In the genomic region with DNA sequence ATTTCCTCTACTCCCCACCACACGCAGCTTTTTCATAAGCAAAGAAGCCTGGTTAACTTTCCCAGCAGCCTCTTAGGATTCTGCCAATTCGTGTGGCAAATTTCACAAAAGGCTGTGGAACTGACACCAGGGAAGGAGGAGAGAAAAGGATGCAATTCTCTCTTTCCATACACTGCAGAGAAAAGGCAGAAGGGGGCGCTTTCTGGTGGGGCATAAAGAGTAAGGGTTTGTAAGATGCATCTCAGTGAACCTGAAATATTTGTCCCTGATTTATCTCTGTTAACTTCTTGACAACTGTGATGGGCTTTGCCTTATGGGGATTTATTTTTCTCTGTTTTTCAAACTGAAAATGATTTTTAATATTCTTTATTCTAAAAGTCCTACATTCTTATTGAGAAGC, we compare ENCODE assay signal across 11 cellular contexts. TPM values are rescaled to one million over a fixed set of nuclear protein-coding genes. Genes with fewer than 3 reads are reported as not detected.
DNase-seq lines count a peak whose midpoint lies in the region; ATAC-seq, FAIRE-seq and TF ChIP-seq lines count a peak whose summit lies in the region.
"Had no signal": no experiment of that assay in that cellular context is flagged by ENCODE, and none has a peak within 500 bp of the region (broad histone marks: within the 10 kb centered on the region; RNA-seq: fewer than 3 reads in every experiment).

No MANE protein-coding gene starts in this region.

- FAIRE-seq in D721Med (lab: Jason Lieb, UNC) (no peak), H1 (lab: Jason Lieb, UNC) (peak; percentile 74)

- ATAC-seq in GM19324 (IDR thresholded peaks at IDR 0.05; ENCODE audit: low FRiP score, unreplicated experiment) = no peak
- ATAC-seq: psoas muscle had no signal

- H3K4me1 ChIP-seq in A673 (ENCODE audit: insufficient read depth, low read length, poor library complexity, severe bottlenecking) (no peaks in the 10 kb centered on the region), H1 (replicated peaks in 1 of 4; ENCODE audit: control insufficient read depth in 3 of 4, insufficient read depth in 4 of 4, low read length in 3 of 4) (no peaks in the 10 kb centered on the region)
- H3K4me1 ChIP-seq: psoas muscle had no signal

- H4K8ac ChIP-seq in H1 (ENCODE audit: extremely low read depth, insufficient read depth, low read length) = no peak overlapping the region

- no peak overlapping the region for H2BK12ac ChIP-seq in H1 (ENCODE audit: low read depth, low read length)

- 6% methylated on average over 3 of the region's 3 CpGs; no CpG with 5 or more reads in 1 of the 2 experiments for WGBS in H1 (ENCODE audit: extremely low coverage in 1 of 2, insufficient coverage in 1 of 2, insufficient read length in 1 of 2, insufficient replicate concordance in 2 of 2, low coverage in 1 of 2, low lambda C conversion rate in 2 of 2, missing lambda C conversion rate in 1 of 2), 2 experiments

- H3K27me3 ChIP-seq in A673 (replicated peaks; ENCODE audit: insufficient read depth, low read depth, low read length, poor library complexity) = peaks cover 97% of the 10 kb centered on the region
- H3K27me3 ChIP-seq in H1 (replicated peaks in 1 of 4; ENCODE audit: control insufficient read depth in 3 of 4, extremely low read depth in 1 of 4, insufficient read depth in 3 of 4, low read length in 3 of 4) = no peaks in the 10 kb centered on the region; a peak in 1 of 7 replicates

- H2AK5ac ChIP-seq in H1 (ENCODE audit: low read depth, low read length) = no peak overlapping the region

- no peaks in the 10 kb centered on the region for H4K20me1 ChIP-seq in H1 (replicated peaks in 1 of 2; ENCODE audit: control insufficient read depth in 1 of 2, insufficient read depth in 2 of 2, low read length in 2 of 2)

- no peak overlapping the region for H3K4me2 ChIP-seq in H1 (ENCODE audit: insufficient read depth in 1 of 2, low read depth in 2 of 2, low read length in 2 of 2)

- TF ChIP-seq CTCF in A673 (conservative IDR thresholded peaks at IDR 0.05; ENCODE audit: low read depth, low read length) (peak; percentile 45), D721Med (IDR thresholded peaks at IDR 0.05; ENCODE audit: insufficient read depth, missing control alignments) (peak; percentile 19), H1 (IDR thresholded peaks at IDR 0.05; ENCODE audit: control extremely low read depth in 1 of 3, insufficient read depth in 1 of 3, low read depth in 1 of 3, low read length in 3 of 3) (peak in 2 of 3 experiments; percentile 72 to 80; a peak in 3 of 4 replicates)

- POLR2A ChIA-PET in A673 (lab: Charles Lee; ENCODE audit: low non-redundant PET) = no interaction called here
- POLR2A ChIA-PET in H1 (lab: Charles Lee; ENCODE audit: partially characterized antibody) = no interaction called here

- no peak overlapping the region for H3K56ac ChIP-seq in H1 (replicated peaks; ENCODE audit: insufficient read length, low read depth, low read length)

- H3K36me3 ChIP-seq in A673 (ENCODE audit: insufficient read depth, low read length, poor library complexity, severe bottlenecking) = no peaks in the 10 kb centered on the region
- H3K36me3 ChIP-seq in H1 (ENCODE audit: control insufficient read depth in 2 of 4, insufficient read depth in 4 of 4, low read length in 3 of 4) = no peaks in the 10 kb centered on the region

- no peak overlapping the region for H3K4ac ChIP-seq in H1 (replicated peaks; ENCODE audit: insufficient read length, low read depth, low read length)

- peak; percentile 70 to 83 for TF ChIP-seq RAD21 in H1 (IDR thresholded peaks at IDR 0.05 in 1 of 2, conservative IDR thresholded peaks at IDR 0.05 in 1 of 2; ENCODE audit: low read depth in 2 of 2, low read length in 2 of 2)

- no peak for TF ChIP-seq POLR2A in H1 (IDR thresholded peaks at IDR 0.05; ENCODE audit: control extremely low read depth in 1 of 2, low read depth in 2 of 2, low read length in 2 of 2)

- H4K91ac ChIP-seq in H1 (replicated peaks; ENCODE audit: insufficient read length, low read length) = no peak overlapping the region

- H3K4me3 ChIP-seq in A673 (ENCODE audit: low read depth, low read length, poor library complexity, severe bottlenecking) (no peak overlapping the region), H1 (ENCODE audit: extremely low read depth in 1 of 4, insufficient read depth in 2 of 4, low read depth in 3 of 4, low read length in 4 of 4) (no peak overlapping the region)
- H3K4me3 ChIP-seq: psoas muscle had no signal

- no peak overlapping the region for H3K14ac ChIP-seq in H1 (ENCODE audit: insufficient read length)

- no peak overlapping the region for H2BK15ac ChIP-seq in H1 (ENCODE audit: low read length)

- no peak overlapping the region for H2BK5ac ChIP-seq in H1 (ENCODE audit: low read depth, low read length)

- CTCF ChIA-PET in A673 (lab: Charles Lee) = no interaction called here
- CTCF ChIA-PET in H1 (lab: Charles Lee; ENCODE audit: partially characterized antibody) = interaction anchor here (0.6 to 15.1 kb wide), 42 partner anchors 8 to 1821 kb away, joined by 3 to 250 read pairs (median 5); no protein-coding TSS in a partner anchor

- H2AFZ ChIP-seq in H1 (ENCODE audit: low read length) = no peak overlapping the region

- H4K5ac ChIP-seq in H1 (ENCODE audit: insufficient read length, low read depth, low read length) = no peak overlapping the region

- H3K9me3 ChIP-seq in A673 (ENCODE audit: low read depth, low read length, poor library complexity, severe bottlenecking) (no peaks in the 10 kb centered on the region), H1 (ENCODE audit: insufficient read depth in 2 of 2, low read depth in 1 of 2, low read length in 1 of 2) (no peaks in the 10 kb centered on the region)

- DNase-seq in A673 (ENCODE audit: low spot score) = peak; percentile 23
- DNase-seq in D721Med (ENCODE audit: insufficient read length, low spot score) = no peak
- DNase-seq in NCI-H2196 (lab: John Stamatoyannopoulos, UW; ENCODE audit: unreplicated experiment) = peak; percentile 34
- DNase-seq in H1 (ENCODE audit: low read depth in 1 of 2, low spot score in 2 of 2) = no peak
- no peak for DNase-seq in occipital lobe (lab: John Stamatoyannopoulos, UW)
- no peak for DNase-seq in retina
- no peak for DNase-seq in hippocampal formation (lab: John Stamatoyannopoulos, UW)
- DNase-seq: anterior cingulate cortex, NCI-H510A, psoas muscle had no signal

- BruUV-seq in A673 (replicated peaks; lab: Mats Ljungman, UMichigan) = no TSS peak

- no peak overlapping the region for H2BK120ac ChIP-seq in H1 (replicated peaks; ENCODE audit: low read depth, low read length)

- H3K27ac ChIP-seq in A673 (ENCODE audit: low read depth, low read length, poor library complexity, severe bottlenecking) (no peak overlapping the region), H1 (ENCODE audit: low read depth, low read length) (no peak overlapping the region)
- H3K27ac ChIP-seq: psoas muscle had no signal

- H3K79me2 ChIP-seq in H1 (ENCODE audit: control insufficient read depth in 1 of 2, insufficient read depth in 2 of 2, low read length in 2 of 2) = no peaks in the 10 kb centered on the region

- no peak overlapping the region for H2BK20ac ChIP-seq in H1 (ENCODE audit: low read length)

- no peak overlapping the region for H3K18ac ChIP-seq in H1 (ENCODE audit: extremely low read depth, low read length)

- intact Hi-C loops in A673 (cut with micrococcal nuclease; ENCODE audit: unreplicated experiment) = no loop called here

- no peak overlapping the region for H3K9ac ChIP-seq in H1 (replicated peaks in 1 of 4; ENCODE audit: extremely low read depth in 1 of 4, low read depth in 3 of 4, low read length in 3 of 4)

- no peak overlapping the region for H3K23ac ChIP-seq in H1 (ENCODE audit: insufficient read length)

- no peaks in the 10 kb centered on the region for H3K79me1 ChIP-seq in H1 (ENCODE audit: low read depth, low read length)

- no peaks in the 10 kb centered on the region for H3K23me2 ChIP-seq in H1 (ENCODE audit: low read depth, low read length)

- TF ChIP-seq EP300 in H1 (IDR thresholded peaks at IDR 0.05; ENCODE audit: borderline replicate concordance in 1 of 2, low read depth in 2 of 2, low read length in 2 of 2) = no peak

TF ChIP-seq in H1, 55 proteins besides CTCF, POLR2A, EP300 and RAD21:
- TF ChIP-seq POLR2AphosphoS5 (IDR thresholded peaks at IDR 0.05; ENCODE audit: low read depth, low read length) (no peak), JUN (IDR thresholded peaks at IDR 0.05; ENCODE audit: low read depth, low read length) (no peak), SIX5 (IDR thresholded peaks at IDR 0.05; ENCODE audit: low read depth, low read length) (no peak), PHF8 (conservative IDR thresholded peaks at IDR 0.05; ENCODE audit: low read depth, low read length) (no peak), EGR1 (IDR thresholded peaks at IDR 0.05; ENCODE audit: borderline replicate concordance, low read depth, low read length) (no peak), RNF2 (IDR thresholded peaks at IDR 0.05; ENCODE audit: borderline replicate concordance, low read depth, low read length, missing control alignments, poor library complexity, severe bottlenecking) (no peak), BACH1 (IDR thresholded peaks at IDR 0.05; ENCODE audit: low read length) (no peak)

RNA-seq across cellular contexts. Expression of a gene that starts 45.5 kb away (rescaled TPM):
- total RNA-seq in A673 (2021) (not detected in 2 replicates), occipital lobe (not detected)
- 2.6 and 3.0 TPM in 2 replicates for total RNA-seq in H1 (2021; fragmentation: NEBNext Ultra II Directional; extraction: Animal tissue kit (Norgen Biotek cat#: 25700))
- 2.7 TPM in 2 replicates for polyA plus RNA-seq in H1 (2011; rRNA removed)
- 3.2 TPM for polyA plus RNA-seq in H1 (2011; cell fraction: cytosol; rRNA removed)
- 7.3 TPM for polyA plus RNA-seq in H1 (2011; cell fraction: nucleus; rRNA removed)
- 1.9 to 2.3 TPM (median 2.2 TPM) in 4 replicates for polyA plus RNA-seq in H1 (2012, experiment 1 of 2)
- 0.79 TPM for polyA plus RNA-seq in H1 (2012, experiment 2 of 2)
- 1.9 TPM for polyA plus RNA-seq in H1 (2013, experiment 1 of 2)
- 2.1 TPM for polyA plus RNA-seq in H1 (2013, experiment 2 of 2)
- 5.1 and 6.2 TPM in 2 replicates for polyA minus RNA-seq in H1 (2011; rRNA and poly(A)+ RNA removed)
- 1.5 TPM for polyA minus RNA-seq in H1 (2011; cell fraction: cytosol; rRNA and poly(A)+ RNA removed)
- 3.6 TPM for polyA minus RNA-seq in H1 (2011; cell fraction: nucleus; rRNA and poly(A)+ RNA removed)
- total RNA-seq: psoas muscle had no signal
- polyA plus RNA-seq: psoas muscle had no signal

Comparison
In these comparisons a context has a peak if more than half of its experiments do, and no peak if none do; other contexts are left out.
1. DNase-seq: peak in A673 (single experiment) and NCI-H2196 (single experiment); none in D721Med (single experiment), H1 (0 of 2), occipital lobe (single experiment), retina (single experiment) and hippocampal formation (0 of 2).
2. CTCF ChIP-seq: peak in every context shown above with its lines; median percentile 76 in H1; 45 in A673; 19 in D721Med.